Comparison of ENCODE assay signal across 1 cellular context in genomic region chr12:96204381-96204780, GRCh38.
TF ChIP-seq lines count a peak whose summit lies in the region.

No MANE protein-coding gene starts in this region.

TF ChIP-seq in HEK293, 187 proteins besides CTCF, POLR2A, EP300 and RAD21 (continued from another document):
- TF ChIP-seq REST (tag by site-specific recombination; IDR thresholded peaks at IDR 0.05) (no peak), ZNF274 (IDR thresholded peaks at IDR 0.05; ENCODE audit: low read length) (no peak), ZNF274 (tag by site-specific recombination; IDR thresholded peaks at IDR 0.05; ENCODE audit: borderline replicate concordance) (peak; percentile 58; the same call in 1 of the 2 replicates), ZSCAN30 (tag by site-specific recombination; IDR thresholded peaks at IDR 0.05) (no peak), ZNF514 (tag by site-specific recombination; IDR thresholded peaks at IDR 0.05) (no peak), ZBTB20 (tag by site-specific recombination; IDR thresholded peaks at IDR 0.05) (no peak), SETDB1 (IDR thresholded peaks at IDR 0.05; ENCODE audit: insufficient read length, low read length) (peak; percentile 63)
